ENCODE assay signal across 2 cellular contexts in the genomic region with DNA sequence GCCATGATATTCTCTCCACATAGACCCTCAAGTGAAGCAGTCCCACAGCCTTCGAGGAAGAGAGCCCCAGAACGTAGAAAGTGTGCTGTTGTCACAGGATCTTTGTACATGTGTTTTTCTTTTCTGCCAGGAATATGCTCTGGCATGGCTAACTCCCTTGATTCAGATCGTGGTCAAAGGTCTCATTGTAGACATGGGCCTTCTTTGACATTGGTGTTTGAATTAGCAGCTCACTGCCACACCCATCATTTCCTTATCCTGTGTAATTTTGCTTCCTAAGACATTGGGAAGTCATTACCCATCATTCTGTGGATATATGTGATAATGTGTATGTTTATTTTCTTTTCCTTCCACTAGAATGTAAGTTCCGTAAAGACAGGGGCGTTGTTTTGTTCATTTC.
TF ChIP-seq lines count a peak whose summit lies in the region.

No MANE protein-coding gene starts in this region.

TF ChIP-seq in GM12891, 5 proteins besides CTCF, POLR2A, EP300 and RAD21:
- TF ChIP-seq PAX5 (IDR thresholded peaks at IDR 0.05; ENCODE audit: insufficient read depth, low read length, severe bottlenecking) (no peak), TAF1 (IDR thresholded peaks at IDR 0.05; ENCODE audit: low read depth, low read length) (no peak), POLR2AphosphoS5 (IDR thresholded peaks at IDR 0.05; ENCODE audit: low read depth, low read length) (no peak), SPI1 (IDR thresholded peaks at IDR 0.05; ENCODE audit: low read depth, low read length) (no peak), POU2F2 (IDR thresholded peaks at IDR 0.05; ENCODE audit: low read depth, low read length) (no peak)

TF ChIP-seq in GM12878, 131 proteins besides CTCF, POLR2A, EP300 and RAD21:
- TF ChIP-seq HDGF (IDR thresholded peaks at IDR 0.05), result no peak
- 0 out of 4 replicates have a peak, but pooled peaks of 1 of the 2 experiments have one; percentile 0 for TF ChIP-seq IKZF2 (IDR thresholded peaks at IDR 0.05)
- TF ChIP-seq, protein P1, sequence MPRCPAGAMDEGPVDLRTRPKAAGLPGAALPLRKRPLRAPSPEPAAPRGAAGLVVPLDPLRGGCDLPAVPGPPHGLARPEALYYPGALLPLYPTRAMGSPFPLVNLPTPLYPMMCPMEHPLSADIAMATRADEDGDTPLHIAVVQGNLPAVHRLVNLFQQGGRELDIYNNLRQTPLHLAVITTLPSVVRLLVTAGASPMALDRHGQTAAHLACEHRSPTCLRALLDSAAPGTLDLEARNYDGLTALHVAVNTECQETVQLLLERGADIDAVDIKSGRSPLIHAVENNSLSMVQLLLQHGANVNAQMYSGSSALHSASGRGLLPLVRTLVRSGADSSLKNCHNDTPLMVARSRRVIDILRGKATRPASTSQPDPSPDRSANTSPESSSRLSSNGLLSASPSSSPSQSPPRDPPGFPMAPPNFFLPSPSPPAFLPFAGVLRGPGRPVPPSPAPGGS (IDR thresholded peaks at IDR 0.05; ENCODE audit: borderline replicate concordance, insufficient read depth, low read depth, low read length, poor library complexity, severe bottlenecking), result no peak
- no peak for TF ChIP-seq RB1 (IDR thresholded peaks at IDR 0.05; ENCODE audit: borderline replicate concordance)
